ENCODE assay signal across 1 cellular context in the genomic region with DNA sequence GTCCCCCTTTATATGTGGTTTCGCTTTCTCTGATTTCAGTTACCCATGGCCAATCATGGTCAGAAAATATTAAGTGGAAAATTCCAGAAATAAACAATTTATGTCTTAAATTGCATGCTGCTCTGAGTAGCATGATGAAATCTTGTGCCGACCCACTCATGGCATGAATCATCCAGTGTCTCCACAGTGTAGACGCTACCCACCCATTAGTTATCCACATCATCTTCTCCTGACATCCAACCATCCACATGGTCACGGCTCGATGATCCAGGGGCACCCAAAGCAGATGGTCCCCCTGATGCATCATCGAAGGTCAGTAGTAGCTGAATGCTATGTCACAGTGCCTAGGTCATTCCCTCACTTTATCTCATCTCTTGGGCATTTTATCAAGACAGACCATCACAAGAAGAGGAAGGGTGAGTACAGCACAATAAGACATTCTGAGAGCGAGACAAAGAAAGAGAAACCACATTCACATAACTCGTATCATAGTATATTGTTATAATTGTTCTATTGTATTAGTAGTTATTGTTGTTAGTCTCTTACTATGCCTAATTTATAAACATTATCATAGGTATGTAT.
TF ChIP-seq lines count a peak whose summit lies in the region.

No MANE protein-coding gene starts in this region.

TF ChIP-seq in HepG2, 621 proteins besides CTCF, POLR2A, EP300 and RAD21:
- TF ChIP-seq DR1 (CRISPR knock-in tag; IDR thresholded peaks at IDR 0.05): no peak
- TF ChIP-seq, protein P1, sequence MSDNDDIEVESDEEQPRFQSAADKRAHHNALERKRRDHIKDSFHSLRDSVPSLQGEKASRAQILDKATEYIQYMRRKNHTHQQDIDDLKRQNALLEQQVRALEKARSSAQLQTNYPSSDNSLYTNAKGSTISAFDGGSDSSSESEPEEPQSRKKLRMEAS (IDR thresholded peaks at IDR 0.05): no peak
- TF ChIP-seq, protein P2, sequence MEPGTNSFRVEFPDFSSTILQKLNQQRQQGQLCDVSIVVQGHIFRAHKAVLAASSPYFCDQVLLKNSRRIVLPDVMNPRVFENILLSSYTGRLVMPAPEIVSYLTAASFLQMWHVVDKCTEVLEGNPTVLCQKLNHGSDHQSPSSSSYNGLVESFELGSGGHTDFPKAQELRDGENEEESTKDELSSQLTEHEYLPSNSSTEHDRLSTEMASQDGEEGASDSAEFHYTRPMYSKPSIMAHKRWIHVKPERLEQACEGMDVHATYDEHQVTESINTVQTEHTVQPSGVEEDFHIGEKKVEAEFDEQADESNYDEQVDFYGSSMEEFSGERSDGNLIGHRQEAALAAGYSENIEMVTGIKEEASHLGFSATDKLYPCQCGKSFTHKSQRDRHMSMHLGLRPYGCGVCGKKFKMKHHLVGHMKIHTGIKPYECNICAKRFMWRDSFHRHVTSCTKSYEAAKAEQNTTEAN (CRISPR knock-in tag; conservative IDR thresholded peaks at IDR 0.05): no peak
- no peak for TF ChIP-seq SMC3 (IDR thresholded peaks at IDR 0.05; ENCODE audit: low read length)
- TF ChIP-seq ZNF354B (CRISPR knock-in tag; IDR thresholded peaks at IDR 0.05): no peak
- TF ChIP-seq ETV6 (CRISPR knock-in tag; conservative IDR thresholded peaks at IDR 0.05): no peak
- TF ChIP-seq PTBP1 (IDR thresholded peaks at IDR 0.05; ENCODE audit: low read depth, low read length, poor library complexity, severe bottlenecking): no peak
- no peak for TF ChIP-seq GLI4 (CRISPR knock-in tag; IDR thresholded peaks at IDR 0.05; ENCODE audit: borderline replicate concordance)
- TF ChIP-seq ZMYM2 (CRISPR knock-in tag; IDR thresholded peaks at IDR 0.05): no peak
- TF ChIP-seq, protein P3, sequence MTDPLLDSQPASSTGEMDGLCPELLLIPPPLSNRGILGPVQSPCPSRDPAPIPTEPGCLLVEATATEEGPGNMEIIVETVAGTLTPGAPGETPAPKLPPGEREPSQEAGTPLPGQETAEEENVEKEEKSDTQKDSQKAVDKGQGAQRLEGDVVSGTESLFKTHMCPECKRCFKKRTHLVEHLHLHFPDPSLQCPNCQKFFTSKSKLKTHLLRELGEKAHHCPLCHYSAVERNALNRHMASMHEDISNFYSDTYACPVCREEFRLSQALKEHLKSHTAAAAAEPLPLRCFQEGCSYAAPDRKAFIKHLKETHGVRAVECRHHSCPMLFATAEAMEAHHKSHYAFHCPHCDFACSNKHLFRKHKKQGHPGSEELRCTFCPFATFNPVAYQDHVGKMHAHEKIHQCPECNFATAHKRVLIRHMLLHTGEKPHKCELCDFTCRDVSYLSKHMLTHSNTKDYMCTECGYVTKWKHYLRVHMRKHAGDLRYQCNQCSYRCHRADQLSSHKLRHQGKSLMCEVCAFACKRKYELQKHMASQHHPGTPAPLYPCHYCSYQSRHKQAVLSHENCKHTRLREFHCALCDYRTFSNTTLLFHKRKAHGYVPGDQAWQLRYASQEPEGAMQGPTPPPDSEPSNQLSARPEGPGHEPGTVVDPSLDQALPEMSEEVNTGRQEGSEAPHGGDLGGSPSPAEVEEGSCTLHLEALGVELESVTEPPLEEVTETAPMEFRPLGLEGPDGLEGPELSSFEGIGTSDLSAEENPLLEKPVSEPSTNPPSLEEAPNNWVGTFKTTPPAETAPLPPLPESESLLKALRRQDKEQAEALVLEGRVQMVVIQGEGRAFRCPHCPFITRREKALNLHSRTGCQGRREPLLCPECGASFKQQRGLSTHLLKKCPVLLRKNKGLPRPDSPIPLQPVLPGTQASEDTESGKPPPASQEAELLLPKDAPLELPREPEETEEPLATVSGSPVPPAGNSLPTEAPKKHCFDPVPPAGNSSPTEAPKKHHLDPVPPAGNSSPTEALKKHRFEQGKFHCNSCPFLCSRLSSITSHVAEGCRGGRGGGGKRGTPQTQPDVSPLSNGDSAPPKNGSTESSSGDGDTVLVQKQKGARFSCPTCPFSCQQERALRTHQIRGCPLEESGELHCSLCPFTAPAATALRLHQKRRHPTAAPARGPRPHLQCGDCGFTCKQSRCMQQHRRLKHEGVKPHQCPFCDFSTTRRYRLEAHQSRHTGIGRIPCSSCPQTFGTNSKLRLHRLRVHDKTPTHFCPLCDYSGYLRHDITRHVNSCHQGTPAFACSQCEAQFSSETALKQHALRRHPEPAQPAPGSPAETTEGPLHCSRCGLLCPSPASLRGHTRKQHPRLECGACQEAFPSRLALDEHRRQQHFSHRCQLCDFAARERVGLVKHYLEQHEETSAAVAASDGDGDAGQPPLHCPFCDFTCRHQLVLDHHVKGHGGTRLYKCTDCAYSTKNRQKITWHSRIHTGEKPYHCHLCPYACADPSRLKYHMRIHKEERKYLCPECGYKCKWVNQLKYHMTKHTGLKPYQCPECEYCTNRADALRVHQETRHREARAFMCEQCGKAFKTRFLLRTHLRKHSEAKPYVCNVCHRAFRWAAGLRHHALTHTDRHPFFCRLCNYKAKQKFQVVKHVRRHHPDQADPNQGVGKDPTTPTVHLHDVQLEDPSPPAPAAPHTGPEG (CRISPR knock-in tag; IDR thresholded peaks at IDR 0.05): no peak
